Comparison of ENCODE assay signal across 8 cellular contexts in the genomic region with DNA sequence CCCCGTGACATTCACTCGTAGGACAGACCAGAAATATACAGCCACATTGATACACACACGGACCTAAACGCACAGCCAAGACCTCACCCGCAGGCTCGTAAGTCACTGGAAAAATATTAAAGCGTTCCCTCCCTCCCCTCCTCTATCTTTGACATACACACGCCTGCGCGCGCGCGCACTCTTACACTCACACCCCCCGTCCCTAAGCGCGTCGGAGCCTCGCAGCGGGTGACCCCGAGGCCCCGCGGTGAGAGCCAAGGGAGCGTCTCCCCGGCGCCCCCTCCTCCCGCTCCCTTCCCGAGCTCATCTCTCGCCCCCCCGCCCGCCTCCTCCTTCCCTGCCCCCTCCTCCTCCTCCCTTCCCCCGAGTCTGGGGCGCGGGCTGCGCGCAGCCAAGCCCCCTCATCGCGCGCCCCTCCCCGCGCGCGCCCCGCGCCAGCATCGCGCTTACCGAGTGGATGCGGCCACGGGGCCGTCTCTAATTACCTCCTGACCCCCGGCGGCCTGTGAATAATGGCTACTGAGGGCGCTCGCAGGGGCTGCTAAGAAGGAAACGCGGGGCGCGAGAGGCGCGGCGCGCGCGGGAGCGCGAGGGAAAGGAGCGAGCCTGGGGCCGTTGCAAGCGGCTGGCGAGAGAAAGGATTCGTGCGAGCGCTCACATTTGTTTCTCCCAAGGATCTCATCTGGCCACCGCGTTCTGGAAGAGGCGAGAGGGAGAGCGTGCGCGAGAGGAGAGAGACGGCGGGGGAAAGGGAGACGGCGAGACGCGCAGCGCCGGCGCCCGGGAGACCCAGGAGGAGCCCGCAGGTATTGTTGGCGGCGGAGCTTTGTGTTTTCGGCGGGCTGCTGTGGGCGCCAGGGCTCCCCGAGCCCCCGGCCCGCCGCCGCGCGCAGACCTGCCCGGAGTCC. TPM values are rescaled to one million over a fixed set of nuclear protein-coding genes. Genes with fewer than 3 reads are reported as not detected.
DNase-seq lines count a peak whose midpoint lies in the region; ATAC-seq and TF ChIP-seq lines count a peak whose summit lies in the region.

No MANE protein-coding gene starts in this region.

- H3K9me3 Mint-ChIP-seq in activated naive CD4-positive, alpha-beta T cell treated with anti-CD3 and anti-CD28 coated beads, Interleukin-2, amount 50 U/mL, for 72 hours = no peaks in the 10 kb centered on the region

- H3K27ac Mint-ChIP-seq in activated naive CD4-positive, alpha-beta T cell treated with anti-CD3 and anti-CD28 coated beads, Interleukin-2, amount 50 U/mL, for 72 hours = peak overlapping the region in 1 of 2 donors; percentile 75

- intact Hi-C loops in heart right ventricle (cut with DNase I) = no loop called here
- intact Hi-C loops in prostate gland (cut with DNase I) = no loop called here

- 5 to 7% methylated on average over 78 to 102 of the region's 103 CpGs for WGBS in heart right ventricle, 2 donors
- under 1% methylated on average over 99 of the region's 103 CpGs for WGBS in prostate gland

- peak overlapping the region in 6 of 10 donors; percentile 38 to 77 (median 63) for H3K27ac ChIP-seq in heart right ventricle
- peak overlapping the region; percentile 67 to 81 for H3K27ac ChIP-seq in prostate gland

- peaks cover 9 to 69% (median 36%) of the 10 kb centered on the region in 9 donors for H3K4me1 ChIP-seq in heart right ventricle
- peaks cover 18% of the 10 kb centered on the region for H3K4me1 ChIP-seq in prostate gland (replicated peaks)

- H3K9me3 ChIP-seq in heart right ventricle (no peaks in the 10 kb centered on the region), prostate gland (no peaks in the 10 kb centered on the region)

- H3K36me3 Mint-ChIP-seq in activated naive CD4-positive, alpha-beta T cell treated with anti-CD3 and anti-CD28 coated beads, Interleukin-2, amount 50 U/mL, for 72 hours = no peaks in the 10 kb centered on the region

- peak; percentile 58 for TF ChIP-seq POLR2A in prostate gland (IDR thresholded peaks at IDR 0.05)

- peak overlapping the region; percentile 21 to 67 (median 54) for H3K4me3 ChIP-seq in heart right ventricle
- H3K4me3 ChIP-seq in prostate gland = peak overlapping the region; percentile 35 to 50

- H3K36me3 ChIP-seq in heart right ventricle (peaks cover 0 to 5% (median 0%) of the 10 kb centered on the region in 9 donors), prostate gland (no peaks in the 10 kb centered on the region)

- TF ChIP-seq CTCF in heart right ventricle (IDR thresholded peaks at IDR 0.05) (no peak), prostate gland (IDR thresholded peaks at IDR 0.05) (no peak)

- in situ Hi-C loops in G401 (cut with HindIII; ENCODE audit: low sequenced_read_pairs) = no loop called here

- peak; percentile 26 to 73 for ATAC-seq in activated naive CD4-positive, alpha-beta T cell treated with anti-CD3 and anti-CD28 coated beads, Interleukin-2, amount 50 U/mL, for 72 hours
- ATAC-seq in heart right ventricle (peak in 5 of 8 donors; percentile 2 to 42 (median 22)), GM18868 (IDR thresholded peaks at IDR 0.05; ENCODE audit: unreplicated experiment) (no peak)

- H3K27me3 ChIP-seq in heart right ventricle (peaks cover 0 to 33% (median 0%) of the 10 kb centered on the region in 7 donors), prostate gland (replicated peaks; ENCODE audit: insufficient read depth) (no peaks in the 10 kb centered on the region)

- DNase-seq in G401 (ENCODE audit: low spot score) (peak; percentile 77), NCI-H2171 (lab: John Stamatoyannopoulos, UW) (peak; percentile 85), heart right ventricle (no peak), prostate gland (ENCODE audit: low spot score) (peak; percentile 56), GOT3 (lab: John Stamatoyannopoulos, UW) (no peak), HUDEP-2 (lab: John Stamatoyannopoulos, UW; ENCODE audit: unreplicated experiment in 76 of 76) (no peak)
- DNase-seq in activated naive CD4-positive, alpha-beta T cell treated with anti-CD3 and anti-CD28 coated beads, Interleukin-2, amount 50 U/mL, for 72 hours (ENCODE audit: low spot score in 2 of 2) = peak in 1 of 2 donors; percentile 47

RNA-seq across cellular contexts. Expression of gene RAI1, which starts 42.4 kb away (rescaled TPM):
- total RNA-seq in G401 (2014; rRNA removed; shearing (Covaris generic)) = 12.0 and 13.8 TPM in 2 replicates
- 10 to 100 TPM; 14.9 to 21.6 TPM for total RNA-seq in activated naive CD4-positive, alpha-beta T cell treated with anti-CD3 and anti-CD28 coated beads, Interleukin-2, amount 50 U/mL, for 72 hours
- total RNA-seq in heart right ventricle (10 to 100 TPM; 15.8 to 32.0 (median 20.9) TPM), prostate gland (10 to 100 TPM; 69.2 to 71.0 TPM)
- 10 to 100 TPM; 13.8 to 17.5 TPM for polyA plus RNA-seq in heart right ventricle

Comparison
In these comparisons a context has a peak if more than half of its experiments do, and no peak if none do; other contexts are left out.
1. DNase-seq: peak in G401 (single experiment), NCI-H2171 (single experiment) and prostate gland (single experiment); none in heart right ventricle (0 of 2), GOT3 (single experiment) and HUDEP-2 (0 of 76).